ENCODE assay signal across 23 cellular contexts in the genomic region with DNA sequence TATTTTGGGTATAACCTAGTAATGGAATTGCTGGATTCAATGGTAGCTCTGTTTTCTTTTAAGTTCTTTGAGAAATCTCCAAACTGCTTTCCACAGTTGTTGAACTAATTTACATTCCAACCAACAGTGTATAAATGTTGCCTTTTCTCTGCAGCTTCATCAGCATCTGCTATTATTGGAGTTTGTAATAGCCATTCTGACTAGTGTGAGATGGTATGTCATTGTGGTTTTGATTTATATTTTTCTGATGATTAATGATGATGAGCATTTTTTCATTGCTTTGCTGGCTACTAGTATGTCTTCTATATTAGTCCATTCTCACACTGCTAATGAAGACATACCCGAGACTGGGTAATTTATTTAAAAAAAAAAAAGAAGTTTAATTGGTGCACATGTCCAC.
"Had no signal": no experiment of that assay in that cellular context is flagged by ENCODE, and none has a peak within 500 bp of the region (broad histone marks: within the 10 kb centered on the region; RNA-seq: fewer than 3 reads in every experiment).

No MANE protein-coding gene starts in this region.

- H3K9me3 ChIP-seq: gastroesophageal sphincter, heart right ventricle, left lung, neutrophil, thyroid gland, vagina had no signal

- H3K36me3 ChIP-seq: gastroesophageal sphincter, heart right ventricle, left lung, neutrophil, thyroid gland, vagina, WERI-Rb-1 had no signal

- DNase-seq: activated CD4-positive, alpha-beta T cell treated with anti-CD3 and anti-CD28 coated beads for 4 hours; activated CD8-positive, alpha-beta memory T cell treated with anti-CD3 and anti-CD28 coated beads, Interleukin-2, amount 50 U/mL, for 48 hours; activated gamma-delta T cell; activated T-cell treated with anti-CD3 and anti-CD28 coated beads, Interleukin-2, amount 50 U/mL, for 72 hours; amniotic stem cell; body of pancreas; cortex of kidney; effector CD8-positive, alpha-beta T cell; heart right ventricle; left lung; mesenchymal stem cell; natural killer cell; posterior cingulate gyrus; retina; stimulated activated CD4-positive, alpha-beta T cell treated with anti-CD3 and anti-CD28 coated beads, Interleukin-2, amount 100 ng/mL, for 48 hours; T-helper 17 cell; thyroid gland; WERI-Rb-1 had no signal

- H3K27me3 ChIP-seq: body of pancreas, gastroesophageal sphincter, heart right ventricle, left lung, neutrophil, thyroid gland, vagina had no signal

- H3K27ac ChIP-seq: body of pancreas, gastroesophageal sphincter, heart right ventricle, left lung, neutrophil, thyroid gland, vagina, WERI-Rb-1 had no signal

- H3K4me3 ChIP-seq: body of pancreas, gastroesophageal sphincter, heart right ventricle, left lung, thyroid gland, vagina had no signal

- H3K4me1 ChIP-seq: body of pancreas, gastroesophageal sphincter, heart right ventricle, left lung, thyroid gland, vagina had no signal

- FAIRE-seq: endothelial cell of umbilical vein, islet of Langerhans had no signal
